In the genomic region with DNA sequence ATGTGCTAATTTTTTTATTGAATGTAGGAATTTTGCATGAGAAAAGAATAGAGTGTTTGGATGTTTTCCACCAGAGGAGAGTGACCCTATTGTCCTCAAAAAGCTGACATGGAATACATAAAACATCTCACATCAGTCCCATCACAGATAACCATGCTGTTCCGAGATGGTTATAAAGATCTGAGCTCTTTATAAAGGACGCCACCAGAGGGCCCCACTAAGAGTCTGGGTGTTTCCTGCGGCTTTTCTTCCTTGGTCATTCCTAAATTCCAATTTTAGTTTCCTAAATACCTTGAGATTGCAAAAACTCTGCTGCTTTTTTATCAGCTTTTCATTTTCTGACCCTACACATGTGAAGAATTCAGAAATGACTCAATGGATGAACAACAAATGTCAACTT, we compare ENCODE assay signal across 17 cellular contexts.
A peak's percentile ranks its signal among the peaks of the same experiment; 100 is the strongest.
DNase-seq lines count a peak whose midpoint lies in the region; ATAC-seq and TF ChIP-seq lines count a peak whose summit lies in the region.
"Had no signal": no experiment of that assay in that cellular context is flagged by ENCODE, and none has a peak within 500 bp of the region (broad histone marks: within the 10 kb centered on the region; RNA-seq: fewer than 3 reads in every experiment).

No MANE protein-coding gene starts in this region.

- H3K9me3 ChIP-seq in ascending aorta, result no peaks in the 10 kb centered on the region
- H3K9me3 ChIP-seq: thoracic aorta had no signal

- no peaks in the 10 kb centered on the region for H3K36me3 ChIP-seq in ascending aorta
- H3K36me3 ChIP-seq: thoracic aorta had no signal

- ATAC-seq in HG03571 (IDR thresholded peaks at IDR 0.05; ENCODE audit: unreplicated experiment), result no peak
- ATAC-seq: K562 had no signal

- H3K27me3 ChIP-seq in ascending aorta, result no peaks in the 10 kb centered on the region

- intact Hi-C loops in ascending aorta (cut with DNase I), result no loop called here

- no peak overlapping the region for H3K4me3 ChIP-seq in HFF-Myc (replicated peaks; ENCODE audit: low read depth, low read length)
- H3K4me3 ChIP-seq in ascending aorta, result no peak overlapping the region
- H3K4me3 ChIP-seq: K562, thoracic aorta had no signal

- no peak overlapping the region for H3K27ac ChIP-seq in ascending aorta
- H3K27ac ChIP-seq: thoracic aorta had no signal

- DNase-seq in ELF-1 (ENCODE audit: low read depth, low spot score) (peak; percentile 11), HFF-Myc (ENCODE audit: extremely low read depth, low read depth) (no peak), RPMI8226 (peak; percentile 8), iPS-NIHi7 (ENCODE audit: extremely low spot score) (peak; percentile 35), NCI-H524 (lab: John Stamatoyannopoulos, UW) (no peak), ascending aorta (ENCODE audit: low spot score in 2 of 2) (no peak)
- DNase-seq: activated naive CD4-positive, alpha-beta T cell; CD4-positive, alpha-beta memory T cell; effector CD4-positive, alpha-beta T cell; GF-D8; mammary epithelial cell; NCI-H2029; nephron progenitor cell; stimulated activated CD4-positive, alpha-beta T cell treated with anti-CD3 and anti-CD28 coated beads, Interleukin-1b, Interleukin-23, amount 100 ng/mL, for 48 hours had no signal

- TF ChIP-seq CTCF in HFF-Myc (IDR thresholded peaks at IDR 0.05; ENCODE audit: low read depth, low read length, missing control alignments), result peak; percentile 21
- no peak for TF ChIP-seq CTCF in ascending aorta (IDR thresholded peaks at IDR 0.05)

- H3K4me1 ChIP-seq in ascending aorta, result no peaks in the 10 kb centered on the region

Comparison
In these comparisons a context has a peak if more than half of its experiments do, and no peak if none do; other contexts are left out.
1. DNase-seq: peak in ELF-1 (single experiment), RPMI8226 (single experiment) and iPS-NIHi7 (single experiment); none in HFF-Myc (single experiment), NCI-H524 (0 of 2) and ascending aorta (0 of 2).